8 cellular contexts compared by ENCODE assay signal in the genomic region with DNA sequence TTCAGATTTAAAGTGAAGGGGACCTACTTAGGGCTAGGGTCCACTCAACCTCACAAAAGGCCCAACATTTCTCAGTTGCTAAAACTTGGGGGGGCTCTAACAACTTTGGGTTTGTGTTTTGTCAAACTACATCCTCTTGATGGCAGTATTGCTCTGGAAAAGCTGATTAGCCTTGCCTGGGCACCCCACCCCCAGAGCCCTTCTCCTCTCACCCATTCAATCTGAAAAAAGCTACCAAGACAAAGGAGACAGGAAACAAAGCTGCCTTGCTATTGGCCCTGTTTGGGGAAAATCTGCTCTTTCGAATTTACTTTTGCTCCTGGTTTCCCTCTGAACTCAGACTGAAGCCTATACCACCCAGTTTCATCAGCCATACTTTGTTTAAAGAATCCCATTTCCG.
A peak's percentile ranks its signal among the peaks of the same experiment; 100 is the strongest.
DNase-seq lines count a peak whose midpoint lies in the region; TF ChIP-seq lines count a peak whose summit lies in the region.

No MANE protein-coding gene starts in this region.

- H3K36me3 Mint-ChIP-seq in activated CD4-positive, alpha-beta memory T cell treated with anti-CD3 and anti-CD28 coated beads, Interleukin-2, amount 10 ng/mL, durations not matched to agents 7 days and 5 days (ENCODE audit: low read depth), result peaks cover 2% of the 10 kb centered on the region

- no peak overlapping the region for H3K27ac ChIP-seq in HEK293 (ENCODE audit: extremely low read depth, low read depth, low read length)

- peak; percentile 33 for DNase-seq in activated T-cell treated with anti-CD3 and anti-CD28 coated beads, Interleukin-2, amount 50 U/mL, for 1 hour
- DNase-seq in activated T-cell treated with anti-CD3 and anti-CD28 coated beads for 4 hours (no peak), LNCaP clone FGC (ENCODE audit: low read depth) (no peak), inferior parietal cortex (ENCODE audit: extremely low spot score) (peak; percentile 18), A172 (ENCODE audit: low spot score) (no peak), LoVo (ENCODE audit: low spot score) (no peak)
- peak; percentile 67 for DNase-seq in activated CD4-positive, alpha-beta memory T cell treated with anti-CD3 and anti-CD28 coated beads, Interleukin-2, amount 10 ng/mL, durations not matched to agents 7 days and 5 days

- H3K4me1 Mint-ChIP-seq in activated CD4-positive, alpha-beta memory T cell treated with anti-CD3 and anti-CD28 coated beads, Interleukin-2, amount 10 ng/mL, durations not matched to agents 7 days and 5 days, result peaks cover 51% of the 10 kb centered on the region

- POLR2A ChIA-PET in HEK293 (lab: Yijun Ruan, JAX), result interaction anchor here (0.6 kb wide), 1 partner anchor 9 kb away, joined by 3 read pairs; no protein-coding TSS in a partner anchor
- POLR2A ChIA-PET in activated CD4-positive, alpha-beta memory T cell treated with anti-CD3 and anti-CD28 coated beads, Interleukin-2, amount 10 ng/mL, durations not matched to agents 7 days and 5 days (lab: Charles Lee), result interaction anchor here (0.5 to 1.8 kb wide), 8 partner anchors 11 to 661 kb away, joined by 3 to 8 read pairs (median 5); partner anchors contain the start of genes MBNL3, RAP2C and STK26

- CTCF ChIA-PET in HEK293 (lab: Yijun Ruan, JAX), result interaction anchor here (0.7 to 1.1 kb wide), 7 partner anchors 14 to 782 kb away, joined by 3 to 4 read pairs (median 3); no protein-coding TSS in a partner anchor
- CTCF ChIA-PET in activated CD4-positive, alpha-beta memory T cell treated with anti-CD3 and anti-CD28 coated beads, Interleukin-2, amount 10 ng/mL, durations not matched to agents 7 days and 5 days (lab: Charles Lee), result interaction anchor here (0.7 to 3.7 kb wide), 21 partner anchors 9 to 804 kb away, joined by 3 to 15 read pairs (median 4); partner anchors contain the start of gene RAP2C

- H3K9me3 ChIP-seq in HEK293 (ENCODE audit: control insufficient read depth, insufficient read depth, low read depth, low read length), result no peaks in the 10 kb centered on the region

- peaks cover 4 to 39% of the 10 kb centered on the region in 2 experiments; a peak in 2 of 3 replicates for H3K36me3 ChIP-seq in HEK293 (ENCODE audit: control insufficient read depth in 2 of 2, insufficient read depth in 1 of 2, low read length in 2 of 2)

- no peaks in the 10 kb centered on the region for H3K27me3 Mint-ChIP-seq in activated CD4-positive, alpha-beta memory T cell treated with anti-CD3 and anti-CD28 coated beads, Interleukin-2, amount 10 ng/mL, durations not matched to agents 7 days and 5 days

- H3K27ac Mint-ChIP-seq in activated CD4-positive, alpha-beta memory T cell treated with anti-CD3 and anti-CD28 coated beads, Interleukin-2, amount 10 ng/mL, durations not matched to agents 7 days and 5 days, result peak overlapping the region; percentile 83

- peak overlapping the region; percentile 79 for H3K4me3 Mint-ChIP-seq in activated CD4-positive, alpha-beta memory T cell treated with anti-CD3 and anti-CD28 coated beads, Interleukin-2, amount 10 ng/mL, durations not matched to agents 7 days and 5 days

- no peak overlapping the region for H3K4me3 ChIP-seq in HEK293 (ENCODE audit: low read depth, low read length)
- H3K4me3 ChIP-seq in LNCaP clone FGC (ENCODE audit: low read depth, low read length), result no peak overlapping the region

- no peaks in the 10 kb centered on the region for H3K9me3 Mint-ChIP-seq in activated CD4-positive, alpha-beta memory T cell treated with anti-CD3 and anti-CD28 coated beads, Interleukin-2, amount 10 ng/mL, durations not matched to agents 7 days and 5 days

- TF ChIP-seq CTCF in HEK293 (tag by site-specific recombination; IDR thresholded peaks at IDR 0.05) (peak; percentile 51), LNCaP clone FGC (IDR thresholded peaks at IDR 0.05; ENCODE audit: control insufficient read depth, extremely low read depth, insufficient read depth) (peak; percentile 6; the same call in 1 of the 2 replicates)

- peaks cover 3% of the 10 kb centered on the region; the same call in 1 of the 2 replicates for H3K4me1 ChIP-seq in HEK293 (ENCODE audit: control insufficient read depth, insufficient read depth, low read length)

TF ChIP-seq in HEK293, 187 proteins besides CTCF, POLR2A, EP300 and RAD21:
- TF ChIP-seq ZNF791 (tag by site-specific recombination; IDR thresholded peaks at IDR 0.05) (no peak), ZNF335 (tag by site-specific recombination; conservative IDR thresholded peaks at IDR 0.05) (peak; percentile 43; the same call in 1 of the 2 replicates), ZNF654 (tag by site-specific recombination; IDR thresholded peaks at IDR 0.05; ENCODE audit: low read depth) (peak; percentile 81), ZNF157 (tag by site-specific recombination; IDR thresholded peaks at IDR 0.05) (peak; percentile 57), ZNF394 (tag by site-specific recombination; IDR thresholded peaks at IDR 0.05; ENCODE audit: borderline replicate concordance) (no peak)
- TF ChIP-seq, protein P1, sequence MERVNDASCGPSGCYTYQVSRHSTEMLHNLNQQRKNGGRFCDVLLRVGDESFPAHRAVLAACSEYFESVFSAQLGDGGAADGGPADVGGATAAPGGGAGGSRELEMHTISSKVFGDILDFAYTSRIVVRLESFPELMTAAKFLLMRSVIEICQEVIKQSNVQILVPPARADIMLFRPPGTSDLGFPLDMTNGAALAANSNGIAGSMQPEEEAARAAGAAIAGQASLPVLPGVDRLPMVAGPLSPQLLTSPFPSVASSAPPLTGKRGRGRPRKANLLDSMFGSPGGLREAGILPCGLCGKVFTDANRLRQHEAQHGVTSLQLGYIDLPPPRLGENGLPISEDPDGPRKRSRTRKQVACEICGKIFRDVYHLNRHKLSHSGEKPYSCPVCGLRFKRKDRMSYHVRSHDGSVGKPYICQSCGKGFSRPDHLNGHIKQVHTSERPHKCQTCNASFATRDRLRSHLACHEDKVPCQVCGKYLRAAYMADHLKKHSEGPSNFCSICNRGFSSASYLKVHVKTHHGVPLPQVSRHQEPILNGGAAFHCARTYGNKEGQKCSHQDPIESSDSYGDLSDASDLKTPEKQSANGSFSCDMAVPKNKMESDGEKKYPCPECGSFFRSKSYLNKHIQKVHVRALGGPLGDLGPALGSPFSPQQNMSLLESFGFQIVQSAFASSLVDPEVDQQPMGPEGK (tag by site-specific recombination; IDR thresholded peaks at IDR 0.05), result peak; percentile 25

Comparison
In these comparisons a context has a peak if more than half of its experiments do, and no peak if none do; other contexts are left out.
1. DNase-seq: peak in activated T-cell treated with anti-CD3 and anti-CD28 coated beads, Interleukin-2, amount 50 U/mL, for 1 hour (single experiment), activated CD4-positive, alpha-beta memory T cell treated with anti-CD3 and anti-CD28 coated beads, Interleukin-2, amount 10 ng/mL, durations not matched to agents 7 days and 5 days (single experiment) and inferior parietal cortex (single experiment); none in activated T-cell treated with anti-CD3 and anti-CD28 coated beads for 4 hours (single experiment), LNCaP clone FGC (single experiment), A172 (single experiment) and LoVo (single experiment).